Comparison of ENCODE assay signal across 1 cellular context in genomic region chr9:110828148-110828730, GRCh38.
TF ChIP-seq lines count a peak whose summit lies in the region.

No MANE protein-coding gene starts in this region.

TF ChIP-seq in H1, 55 proteins besides CTCF, POLR2A, EP300 and RAD21:
- TF ChIP-seq E2F6 (IDR thresholded peaks at IDR 0.05) (peak; percentile 18; the same call in 1 of the 2 replicates), SUZ12 (IDR thresholded peaks at IDR 0.05; ENCODE audit: low read length) (no peak)
TF ChIP-seq in H1: peak in this region for 1.
